Comparison of ENCODE assay signal across 2 cellular contexts in the genomic region with DNA sequence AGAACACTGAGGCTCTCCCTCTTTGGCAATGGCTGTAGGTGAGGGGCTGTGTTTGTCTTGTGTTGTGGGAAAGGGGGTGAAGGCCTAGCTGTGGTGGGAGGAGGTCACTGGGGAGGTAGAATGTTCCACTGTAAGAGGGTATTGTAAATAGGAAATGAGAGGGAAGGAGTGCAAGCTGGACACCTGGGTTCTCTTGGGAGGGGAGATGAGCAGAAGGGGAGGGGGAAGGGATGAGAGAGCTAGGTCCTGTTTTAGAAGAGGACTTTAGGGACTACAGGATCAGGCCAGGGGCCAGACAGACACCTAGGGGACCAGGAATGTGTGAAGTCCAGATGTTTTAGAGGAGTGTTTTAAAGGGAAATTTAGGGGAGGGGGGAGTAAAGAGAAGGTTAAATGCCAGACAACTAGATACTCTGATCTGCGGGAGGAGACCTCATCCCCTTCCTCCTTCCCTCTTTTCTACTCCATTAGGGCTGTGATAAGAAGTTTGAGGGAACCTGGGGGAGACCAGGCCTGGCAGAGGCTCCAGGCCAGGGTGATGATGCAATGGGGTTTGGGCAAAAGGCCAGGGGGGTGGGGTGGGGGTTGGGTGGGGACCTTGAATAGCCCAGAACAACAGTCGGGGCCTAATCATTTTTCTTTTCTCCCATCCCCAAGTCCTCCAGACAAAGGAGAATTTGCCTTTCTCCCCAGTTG.
TF ChIP-seq lines count a peak whose summit lies in the region.

No MANE protein-coding gene starts in this region.

TF ChIP-seq in endothelial cell of umbilical vein, 7 proteins besides CTCF, POLR2A, EP300 and RAD21:
- TF ChIP-seq FOS (IDR thresholded peaks at IDR 0.05; ENCODE audit: borderline replicate concordance, insufficient read depth, low read length) (no peak), EZH2 (IDR thresholded peaks at IDR 0.05; ENCODE audit: borderline replicate concordance, low read depth, low read length, severe bottlenecking) (no peak), GATA2 (IDR thresholded peaks at IDR 0.05; ENCODE audit: insufficient read depth, insufficient read length, low read depth, low read length) (no peak)

TF ChIP-seq in HEK293T, 16 proteins besides CTCF, POLR2A, EP300 and RAD21:
- TF ChIP-seq NFRKB (IDR thresholded peaks at IDR 0.05) (no peak), SP1 (IDR thresholded peaks at IDR 0.05) (no peak), L3MBTL2 (conservative IDR thresholded peaks at IDR 0.05) (no peak), SUZ12 (IDR thresholded peaks at IDR 0.05) (no peak), TARDBP (IDR thresholded peaks at IDR 0.05) (no peak), LEF1 (IDR thresholded peaks at IDR 0.05; ENCODE audit: borderline replicate concordance) (no peak)
- TF ChIP-seq, protein P1, sequence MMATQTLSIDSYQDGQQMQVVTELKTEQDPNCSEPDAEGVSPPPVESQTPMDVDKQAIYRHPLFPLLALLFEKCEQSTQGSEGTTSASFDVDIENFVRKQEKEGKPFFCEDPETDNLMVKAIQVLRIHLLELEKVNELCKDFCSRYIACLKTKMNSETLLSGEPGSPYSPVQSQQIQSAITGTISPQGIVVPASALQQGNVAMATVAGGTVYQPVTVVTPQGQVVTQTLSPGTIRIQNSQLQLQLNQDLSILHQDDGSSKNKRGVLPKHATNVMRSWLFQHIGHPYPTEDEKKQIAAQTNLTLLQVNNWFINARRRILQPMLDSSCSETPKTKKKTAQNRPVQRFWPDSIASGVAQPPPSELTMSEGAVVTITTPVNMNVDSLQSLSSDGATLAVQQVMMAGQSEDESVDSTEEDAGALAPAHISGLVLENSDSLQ (IDR thresholded peaks at IDR 0.05): no peak
